ENCODE assay signal across 28 cellular contexts in the genomic region with DNA sequence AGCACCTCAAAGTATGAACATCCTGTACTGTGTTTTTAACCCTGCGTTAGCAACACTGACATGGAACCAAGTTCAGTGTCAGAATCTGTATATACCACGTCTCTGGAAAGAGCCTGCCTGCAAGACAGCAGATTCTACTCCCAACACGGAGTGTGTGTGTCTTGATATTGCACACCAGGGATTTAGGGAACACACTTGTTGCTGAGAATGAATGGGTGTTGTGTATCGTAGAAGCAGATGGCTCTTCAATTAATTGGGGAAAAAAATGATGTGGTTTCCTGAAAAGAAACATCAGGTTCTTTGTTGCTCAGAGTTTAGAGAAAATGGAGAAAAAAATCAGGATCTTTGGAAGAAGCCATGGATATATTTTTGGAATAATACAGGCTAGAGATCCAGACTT.
"Had no signal": no experiment of that assay in that cellular context is flagged by ENCODE, and none has a peak within 500 bp of the region (broad histone marks: within the 10 kb centered on the region; RNA-seq: fewer than 3 reads in every experiment).

No MANE protein-coding gene starts in this region.

- H3K79me2 ChIP-seq: hepatocyte, parathyroid adenoma had no signal

- ATAC-seq: mucosa of descending colon; naive thymus-derived CD8-positive, alpha-beta T cell; right lobe of liver; stimulated activated naive B cell treated with anti-CD40 and anti-IgM and Interleukin-4, amounts not matched to agents 10 μg/mL and 1 μg/mL and 100 μg/mL, for 72 hours; stimulated activated naive CD8-positive, alpha-beta T cell treated with anti-CD3 and anti-CD28 coated beads, Interleukin-15, Interleukin-2, amounts not matched to agents 100 U/mL and 50 U/mL, for 24 hours; upper lobe of right lung had no signal

- H3K36me3 ChIP-seq: left ventricle myocardium inferior, neutrophil, right atrium auricular region, right lobe of liver, stomach, thyroid gland, transverse colon, upper lobe of right lung had no signal

- DNase-seq: islet precursor cell; left ventricle myocardium inferior; mesendoderm; mucosa of descending colon; naive thymus-derived CD8-positive, alpha-beta T cell; occipital lobe; right lobe of liver; stimulated activated CD4-positive, alpha-beta T cell treated with anti-CD3 and anti-CD28 coated beads, Interleukin-12 subunit alpha, Interleukin-12 subunit beta, amount 100 ng/mL, for 4 hours; stimulated activated CD4-positive, alpha-beta T cell treated with anti-CD3 and anti-CD28 coated beads, Interleukin-15, amount 100 ng/mL, for 24 hours; stimulated activated CD4-positive, alpha-beta T cell treated with anti-CD3 and anti-CD28 coated beads, Interleukin-2, amount 100 ng/mL, for 24 hours; stimulated activated CD4-positive, alpha-beta T cell treated with anti-CD3 and anti-CD28 coated beads, Interleukin-4, amount 100 ng/mL, for 1 hour; stimulated activated naive B cell treated with anti-CD40 and anti-IgM and Interleukin-4, amounts not matched to agents 10 μg/mL and 1 μg/mL and 100 μg/mL, for 72 hours; stimulated activated naive CD8-positive, alpha-beta T cell treated with anti-CD3 and anti-CD28 coated beads, Interleukin-15, Interleukin-2, amounts not matched to agents 100 U/mL and 50 U/mL, for 24 hours; stomach; testis; thyroid gland; transverse colon; upper lobe of right lung had no signal

- H3K9me3 ChIP-seq: left ventricle myocardium inferior, mucosa of descending colon, neutrophil, right atrium auricular region, right lobe of liver, stomach, testis, thyroid gland, transverse colon, upper lobe of right lung had no signal

- H3K4me2 ChIP-seq: hepatocyte had no signal

- H2AFZ ChIP-seq: hepatocyte, parathyroid adenoma had no signal

- H3K9ac ChIP-seq: parathyroid adenoma had no signal

- H3K36me3 Mint-ChIP-seq: mesothelial cell of epicardium; naive thymus-derived CD8-positive, alpha-beta T cell; stimulated activated naive B cell treated with anti-CD40 and anti-IgM and Interleukin-4, amounts not matched to agents 10 μg/mL and 1 μg/mL and 100 μg/mL, for 72 hours had no signal

- H3K4me3 ChIP-seq: hepatocyte, left ventricle myocardium inferior, lung, mucosa of descending colon, right atrium auricular region, right lobe of liver, skin epidermis, stomach, testis, thyroid gland, transverse colon, upper lobe of right lung had no signal

- H3K27ac ChIP-seq: hepatocyte, left ventricle myocardium inferior, neutrophil, parathyroid adenoma, right atrium auricular region, right lobe of liver, skin epidermis, stomach, testis, thyroid gland, transverse colon, upper lobe of right lung had no signal

- H3K4me3 Mint-ChIP-seq: mesothelial cell of epicardium; naive thymus-derived CD8-positive, alpha-beta T cell; nephron; neural crest cell; stimulated activated naive B cell treated with anti-CD40 and anti-IgM and Interleukin-4, amounts not matched to agents 10 μg/mL and 1 μg/mL and 100 μg/mL, for 72 hours had no signal

- H3K4me1 ChIP-seq: left ventricle myocardium inferior, parathyroid adenoma, right atrium auricular region, right lobe of liver, testis, thyroid gland, transverse colon had no signal

- H3K27me3 ChIP-seq: hepatocyte, neutrophil, right atrium auricular region, right lobe of liver, stomach, testis, thyroid gland, transverse colon, upper lobe of right lung had no signal

- H3K4me1 Mint-ChIP-seq: naive thymus-derived CD8-positive, alpha-beta T cell; stimulated activated naive B cell treated with anti-CD40 and anti-IgM and Interleukin-4, amounts not matched to agents 10 μg/mL and 1 μg/mL and 100 μg/mL, for 72 hours had no signal

- H3K27ac Mint-ChIP-seq: mesothelial cell of epicardium; naive thymus-derived CD8-positive, alpha-beta T cell; nephron; progenitor cell of endocrine pancreas; stimulated activated naive B cell treated with anti-CD40 and anti-IgM and Interleukin-4, amounts not matched to agents 10 μg/mL and 1 μg/mL and 100 μg/mL, for 72 hours had no signal

- H3K9me3 Mint-ChIP-seq: mesothelial cell of epicardium; naive thymus-derived CD8-positive, alpha-beta T cell; nephron; neural crest cell; stimulated activated naive B cell treated with anti-CD40 and anti-IgM and Interleukin-4, amounts not matched to agents 10 μg/mL and 1 μg/mL and 100 μg/mL, for 72 hours had no signal
